Comparison of ENCODE assay signal across 27 cellular contexts in genomic region chr5:72612810-72613209, GRCh38.
DNase-seq lines count a peak whose midpoint lies in the region; ATAC-seq, FAIRE-seq and TF ChIP-seq lines count a peak whose summit lies in the region.
"Had no signal": no experiment of that assay in that cellular context is flagged by ENCODE, and none has a peak within 500 bp of the region (broad histone marks: within the 10 kb centered on the region; RNA-seq: fewer than 3 reads in every experiment).

No MANE protein-coding gene starts in this region.

- H3K27me3 ChIP-seq in IMR-90 (ENCODE audit: control insufficient read depth, insufficient read depth, low read length), result no peaks in the 10 kb centered on the region
- H3K27me3 ChIP-seq: SJSA1 had no signal

- no peaks in the 10 kb centered on the region for H3K4me1 Mint-ChIP-seq in activated CD4-positive, alpha-beta T cell treated with anti-CD3 and anti-CD28 coated beads, Interleukin-2, amount 10 ng/mL, durations not matched to agents 24 days and 14 days

- H3K27me3 Mint-ChIP-seq in activated CD4-positive, alpha-beta T cell treated with anti-CD3 and anti-CD28 coated beads, Interleukin-2, amount 10 ng/mL, durations not matched to agents 24 days and 14 days, result peaks cover 21% of the 10 kb centered on the region

- TF ChIP-seq POLR2A in A549 (IDR thresholded peaks at IDR 0.05; ENCODE audit: low read length) (no peak), IMR-90 (IDR thresholded peaks at IDR 0.05; ENCODE audit: low read depth, low read length) (no peak)

- H3K4me1 ChIP-seq in A549 (0 out of 3 replicates have a peak, but pooled peaks cover 9% of the 10 kb centered on the region), IMR-90 (ENCODE audit: control insufficient read depth, insufficient read depth, low read length) (peaks cover 3% of the 10 kb centered on the region)

- H3K56ac ChIP-seq in IMR-90 (ENCODE audit: extremely low read depth, insufficient read depth, low read length), result no peak overlapping the region

- TF ChIP-seq EP300 in A549 (IDR thresholded peaks at IDR 0.05), result no peak

- intact Hi-C loops in IMR-90 (cut with micrococcal nuclease), result loop anchor here (5.0 kb wide), 1 partner anchor 129 kb away; no protein-coding TSS in a partner anchor
- intact Hi-C loops in left ventricle myocardium superior (cut with micrococcal nuclease), result loop anchor here (5.0 kb wide), 1 partner anchor 204 kb away; the partner anchor contains the start of gene TNPO1
- intact Hi-C loops in activated CD4-positive, alpha-beta T cell treated with anti-CD3 and anti-CD28 coated beads, Interleukin-2, amount 10 ng/mL, durations not matched to agents 24 days and 14 days (cut with micrococcal nuclease), result no loop called here

- H3K9me3 Mint-ChIP-seq in activated CD4-positive, alpha-beta T cell treated with anti-CD3 and anti-CD28 coated beads, Interleukin-2, amount 10 ng/mL, durations not matched to agents 24 days and 14 days, result no peaks in the 10 kb centered on the region

- no peak overlapping the region for H2BK15ac ChIP-seq in IMR-90 (ENCODE audit: low read depth, low read length)

- in situ Hi-C loops in IMR-90 (cut with MboI; ENCODE audit: low sequenced_read_pairs), result no loop called here

- FAIRE-seq in A549 (lab: Jason Lieb, UNC), result peak; percentile 61
- FAIRE-seq: GM12892, H54 had no signal

- H3K14ac ChIP-seq in IMR-90 (replicated peaks; ENCODE audit: low read depth, low read length), result peak overlapping the region; percentile 42; the same call in 1 of the 2 replicates

- H4K5ac ChIP-seq in IMR-90 (ENCODE audit: low read depth, low read length), result no peak overlapping the region

- dilution Hi-C loops in IMR-90 (cut with HindIII; ENCODE audit: low sequenced_read_pairs, unreplicated experiment), result no loop called here

- H3K36me3 Mint-ChIP-seq in activated CD4-positive, alpha-beta T cell treated with anti-CD3 and anti-CD28 coated beads, Interleukin-2, amount 10 ng/mL, durations not matched to agents 24 days and 14 days (ENCODE audit: low read depth), result no peaks in the 10 kb centered on the region

- WGBS in A549 (ENCODE audit: missing lambda C conversion rate), result 84% methylated on average over 2 of the region's 2 CpGs
- WGBS in IMR-90 (ENCODE audit: extremely low coverage in 2 of 2, insufficient read length in 1 of 2), 2 experiments, result no CpG with 5 or more reads among the region's 2 CpGs

- CTCF ChIA-PET in A549 (lab: Yijun Ruan, JAX), result interaction anchor here (1.2 to 4.5 kb wide), 3 partner anchors 122 to 230 kb away, joined by 3 to 60 read pairs (median 4); no protein-coding TSS in a partner anchor
- CTCF ChIA-PET in IMR-90 (lab: Yijun Ruan, JAX), result interaction anchor here (1.2 kb wide), 1 partner anchor 10 kb away, joined by 4 read pairs; no protein-coding TSS in a partner anchor

- no peak overlapping the region for H3K27ac Mint-ChIP-seq in activated CD4-positive, alpha-beta T cell treated with anti-CD3 and anti-CD28 coated beads, Interleukin-2, amount 10 ng/mL, durations not matched to agents 24 days and 14 days

- no TSS peak for BruUV-seq in IMR-90 (replicated peaks; lab: Mats Ljungman, UMichigan)

- ATAC-seq in A549, result no peak
- peak; percentile 56 for ATAC-seq in IMR-90 (ENCODE audit: low read depth)
- no peak for ATAC-seq in left ventricle myocardium superior
- no peak for ATAC-seq in left lobe of liver

- DNase-seq in A549 (ENCODE audit: low read depth in 1 of 2, low spot score in 1 of 2) (no peak), IMR-90 (peak; percentile 25), amniotic epithelial cell (ENCODE audit: low read depth) (peak; percentile 86), fibroblast of villous mesenchyme (ENCODE audit: low read depth) (peak; percentile 73), KG1 (lab: John Stamatoyannopoulos, UW) (no peak), left ventricle myocardium superior (no peak), left lobe of liver (ENCODE audit: low spot score) (no peak)
- no peak for DNase-seq in activated CD4-positive, alpha-beta T cell treated with anti-CD3 and anti-CD28 coated beads, Interleukin-2, amount 10 ng/mL, durations not matched to agents 24 days and 14 days
- DNase-seq: ACHN, Calu3, DMS79 treated with DMSO at 0.1 percent for 48 hours, Kasumi-1, MV-4-11, NCI-H1105 treated with DMSO at 0.1 percent for 48 hours, NCI-H146, NCI-H1930, NCI-H2107, NCI-H446, NCI-H524 treated with DMSO at 0.1 percent for 48 hours, NCI-H774, PC-9, Right ventricle myocardium superior, RPMI8226 had no signal

- no peaks in the 10 kb centered on the region for H4K20me1 ChIP-seq in IMR-90 (ENCODE audit: insufficient read depth, low read length)

- no peak for TF ChIP-seq CTCF in A549 (IDR thresholded peaks at IDR 0.05)
- TF ChIP-seq CTCF in IMR-90 (conservative IDR thresholded peaks at IDR 0.05; ENCODE audit: low read depth, low read length), result no peak
- TF ChIP-seq CTCF in fibroblast of villous mesenchyme (IDR thresholded peaks at IDR 0.05; ENCODE audit: insufficient read depth, low read depth, low read length), result no peak

- H3K27ac ChIP-seq in A549 (no peak overlapping the region), IMR-90 (ENCODE audit: insufficient read depth, low read length) (no peak overlapping the region)
- H3K27ac ChIP-seq: 22Rv1, PC-9, SJSA1 had no signal

- H3K4me3 ChIP-seq in A549 (no peak overlapping the region), IMR-90 (ENCODE audit: insufficient read depth, low read depth, low read length) (no peak overlapping the region), fibroblast of villous mesenchyme (ENCODE audit: low read depth, low read length) (no peak overlapping the region)
- H3K4me3 ChIP-seq: PC-9, SJSA1 had no signal

- no peak overlapping the region for H2AFZ ChIP-seq in IMR-90 (replicated peaks; ENCODE audit: low read length, poor library complexity)
- H2AFZ ChIP-seq: PC-9 had no signal

- no peaks in the 10 kb centered on the region for H3K9me3 ChIP-seq in A549
- no peaks in the 10 kb centered on the region for H3K9me3 ChIP-seq in IMR-90 (ENCODE audit: control insufficient read depth, insufficient read depth, low read length)
- H3K9me3 ChIP-seq: SJSA1 had no signal

- H2BK20ac ChIP-seq in IMR-90 (ENCODE audit: low read depth, low read length), result peak overlapping the region; percentile 41

- no peaks in the 10 kb centered on the region for H3K79me1 ChIP-seq in IMR-90 (ENCODE audit: low read depth in 1 of 2, low read length in 2 of 2)

- H2AK5ac ChIP-seq in IMR-90 (ENCODE audit: low read depth, low read length), result no peak overlapping the region; the same call in 1 of the 2 replicates

- H3K9ac ChIP-seq in IMR-90 (ENCODE audit: low read depth, low read length), result no peak overlapping the region

- peaks cover 6% of the 10 kb centered on the region; the same call in 1 of the 2 replicates for H3K9me1 ChIP-seq in IMR-90 (ENCODE audit: insufficient read depth, low read length)

- H2BK5ac ChIP-seq in IMR-90 (ENCODE audit: low read depth, low read length, poor library complexity, severe bottlenecking), result no peak overlapping the region

- no peak overlapping the region for H3K4me3 Mint-ChIP-seq in activated CD4-positive, alpha-beta T cell treated with anti-CD3 and anti-CD28 coated beads, Interleukin-2, amount 10 ng/mL, durations not matched to agents 24 days and 14 days

- no peaks in the 10 kb centered on the region for H3K36me3 ChIP-seq in IMR-90 (ENCODE audit: control insufficient read depth, insufficient read depth, low read length)
- H3K36me3 ChIP-seq: SJSA1 had no signal

- H4K8ac ChIP-seq in IMR-90 (ENCODE audit: low read depth in 2 of 2, low read length in 2 of 2), result 0 out of 4 replicates have a peak overlapping the region, but pooled peaks of 1 of the 2 experiments have one; percentile 42

- H4K91ac ChIP-seq in IMR-90 (ENCODE audit: insufficient read depth, low read depth, low read length), result 0 out of 2 replicates have a peak overlapping the region, but pooled peaks have one; percentile 25

- peak overlapping the region; percentile 30 for H2BK120ac ChIP-seq in IMR-90 (ENCODE audit: low read depth, low read length)

- POLR2A ChIA-PET in A549 (lab: Yijun Ruan, JAX) (no interaction called here), IMR-90 (lab: Charles Lee; ENCODE audit: unreplicated experiment) (no interaction called here)

- no peak overlapping the region for H3K18ac ChIP-seq in IMR-90 (ENCODE audit: low read depth, low read length)

- H3K23ac ChIP-seq in IMR-90 (ENCODE audit: low read depth, low read length), result peak overlapping the region; percentile 54

- TF ChIP-seq RAD21 in A549 (conservative IDR thresholded peaks at IDR 0.05 in 1 of 2, IDR thresholded peaks at IDR 0.05 in 1 of 2) (no peak), IMR-90 (IDR thresholded peaks at IDR 0.05; ENCODE audit: low read length) (no peak)

- H3K4ac ChIP-seq in IMR-90 (ENCODE audit: low read depth, low read length), result peak overlapping the region; percentile 17; the same call in 1 of the 2 replicates

- H3K4me2 ChIP-seq in A549, result no peak overlapping the region
- no peak overlapping the region for H3K4me2 ChIP-seq in IMR-90 (ENCODE audit: low read depth, low read length)
- H3K4me2 ChIP-seq: PC-9 had no signal

- no peak overlapping the region for H2AK9ac ChIP-seq in IMR-90 (replicated peaks; ENCODE audit: low read depth, low read length, poor library complexity)

TF ChIP-seq in A549, 52 proteins besides CTCF, POLR2A, EP300 and RAD21 (continues in another document):
- no peak for TF ChIP-seq POLR2AphosphoS2 (conservative IDR thresholded peaks at IDR 0.05; ENCODE audit: low read length)

TF ChIP-seq in IMR-90, 13 proteins besides CTCF, POLR2A, EP300 and RAD21:
- no peak for TF ChIP-seq BHLHE40 (IDR thresholded peaks at IDR 0.05; ENCODE audit: low read depth, low read length)
- no peak for TF ChIP-seq NFE2L2 (IDR thresholded peaks at IDR 0.05; ENCODE audit: low read depth, low read length)
- 0 out of 2 replicates have a peak, but pooled peaks have one; percentile 18 for TF ChIP-seq MAFK (IDR thresholded peaks at IDR 0.05; ENCODE audit: low read depth, low read length)

Comparison
In these comparisons a context has a peak if more than half of its experiments do, and no peak if none do; other contexts are left out.
1. DNase-seq: peak in IMR-90 (single experiment), amniotic epithelial cell (single experiment) and fibroblast of villous mesenchyme (single experiment); none in A549 (0 of 2), KG1 (single experiment), left ventricle myocardium superior (single experiment), left lobe of liver (single experiment) and activated CD4-positive, alpha-beta T cell treated with anti-CD3 and anti-CD28 coated beads, Interleukin-2, amount 10 ng/mL, durations not matched to agents 24 days and 14 days (single experiment).